ENCODE assay signal across 8 cellular contexts in genomic region chrX:101348452-101349222, GRCh38. TPM values are rescaled to one million over a fixed set of nuclear protein-coding genes. Genes with fewer than 3 reads are reported as not detected.
DNase-seq lines count a peak whose midpoint lies in the region; ATAC-seq lines count a peak whose summit lies in the region.

Gene TIMM8A (minus strand): TSS chrX:101348742. CDS start chrX:101348664, 78 bp downstream.

- intact Hi-C loops in right cardiac atrium (cut with DNase I): no loop called here

- WGBS in right cardiac atrium: under 1% methylated on average over 55 of the region's 55 CpGs

- no peaks in the 10 kb centered on the region for H3K27me3 ChIP-seq in right cardiac atrium (ENCODE audit: control insufficient read depth, insufficient read depth)

- H3K27ac ChIP-seq in angular gyrus (ENCODE audit: low read depth, low read length): peak within 1 kb of the TSS; percentile 73
- H3K27ac ChIP-seq in right cardiac atrium (ENCODE audit: low read length): peak within 1 kb of the TSS; percentile 99

- H3K4me1 ChIP-seq in right cardiac atrium (ENCODE audit: control insufficient read depth, insufficient read depth, low read length): peaks cover 2% of the 10 kb centered on the region

- peak within 1 kb of the TSS; percentile 92 for H3K4me3 ChIP-seq in right cardiac atrium (ENCODE audit: low read length)

- DNase-seq in NCI-H146 (lab: John Stamatoyannopoulos, UW): peak; percentile 78
- peak; percentile 50 to 83 (median 64) for DNase-seq in T-helper 2 cell
- peak; percentile 82 to 91 (median 90) for DNase-seq in right cardiac atrium
- peak; percentile 51 for DNase-seq in renal cortical epithelial cell (ENCODE audit: low read depth)
- no peak for DNase-seq in cerebellar nuclear complex (lab: John Stamatoyannopoulos, UW)

- H3K9me3 ChIP-seq in right cardiac atrium (ENCODE audit: control insufficient read depth, low read length): no peaks in the 10 kb centered on the region

- peak; percentile 99 for ATAC-seq in GM18498 (IDR thresholded peaks at IDR 0.05; ENCODE audit: unreplicated experiment)
- peak; percentile 97 for ATAC-seq in HG02852 (IDR thresholded peaks at IDR 0.05; ENCODE audit: unreplicated experiment)
- peak; percentile 99 to 100 for ATAC-seq in right cardiac atrium

RNA-seq across cellular contexts. Expression of gene TIMM8A, which starts in this region (rescaled TPM):
- total RNA-seq in right cardiac atrium (10 to 100 TPM; 14.4 to 20.3 (median 19.1) TPM), renal cortical epithelial cell (1.2 and 10.7 TPM in 2 replicates)
- 12.9 TPM for polyA plus RNA-seq in right cardiac atrium

Comparison
In these comparisons a context has a peak if more than half of its experiments do, and no peak if none do; other contexts are left out.
1. DNase-seq: peak in NCI-H146 (single experiment), T-helper 2 cell (5 of 5), right cardiac atrium (3 of 3) and renal cortical epithelial cell (single experiment); none in cerebellar nuclear complex (0 of 2).
2. Peak in every context shown above with its lines, with median percentiles within 50 percentile points of each other: ATAC-seq.